Comparison of ENCODE assay signal across 1 cellular context in the genomic region with DNA sequence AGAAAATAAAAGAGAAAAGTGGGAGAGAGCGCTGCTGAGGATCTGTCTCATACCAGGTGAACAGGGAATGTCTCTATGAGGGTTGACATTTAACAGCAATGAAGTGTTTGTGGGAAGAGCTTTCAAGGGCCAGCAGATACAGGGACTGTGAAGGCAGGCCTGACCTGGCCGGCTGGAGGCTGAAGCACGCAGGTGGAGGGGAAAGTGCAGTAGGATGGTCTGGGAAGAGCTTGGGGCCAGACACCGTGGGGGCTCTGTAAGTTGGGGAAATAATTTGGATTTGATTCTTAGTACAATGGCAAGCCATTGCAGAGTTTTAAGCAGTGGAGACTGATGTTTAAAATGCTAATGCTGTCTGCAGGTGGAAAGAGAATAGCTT.
TF ChIP-seq lines count a peak whose summit lies in the region.

No MANE protein-coding gene starts in this region.

TF ChIP-seq in HepG2, 621 proteins besides CTCF, POLR2A, EP300 and RAD21 (continues in another document):
- no peak for TF ChIP-seq ZNF343 (CRISPR knock-in tag; IDR thresholded peaks at IDR 0.05)
- TF ChIP-seq, protein P1, sequence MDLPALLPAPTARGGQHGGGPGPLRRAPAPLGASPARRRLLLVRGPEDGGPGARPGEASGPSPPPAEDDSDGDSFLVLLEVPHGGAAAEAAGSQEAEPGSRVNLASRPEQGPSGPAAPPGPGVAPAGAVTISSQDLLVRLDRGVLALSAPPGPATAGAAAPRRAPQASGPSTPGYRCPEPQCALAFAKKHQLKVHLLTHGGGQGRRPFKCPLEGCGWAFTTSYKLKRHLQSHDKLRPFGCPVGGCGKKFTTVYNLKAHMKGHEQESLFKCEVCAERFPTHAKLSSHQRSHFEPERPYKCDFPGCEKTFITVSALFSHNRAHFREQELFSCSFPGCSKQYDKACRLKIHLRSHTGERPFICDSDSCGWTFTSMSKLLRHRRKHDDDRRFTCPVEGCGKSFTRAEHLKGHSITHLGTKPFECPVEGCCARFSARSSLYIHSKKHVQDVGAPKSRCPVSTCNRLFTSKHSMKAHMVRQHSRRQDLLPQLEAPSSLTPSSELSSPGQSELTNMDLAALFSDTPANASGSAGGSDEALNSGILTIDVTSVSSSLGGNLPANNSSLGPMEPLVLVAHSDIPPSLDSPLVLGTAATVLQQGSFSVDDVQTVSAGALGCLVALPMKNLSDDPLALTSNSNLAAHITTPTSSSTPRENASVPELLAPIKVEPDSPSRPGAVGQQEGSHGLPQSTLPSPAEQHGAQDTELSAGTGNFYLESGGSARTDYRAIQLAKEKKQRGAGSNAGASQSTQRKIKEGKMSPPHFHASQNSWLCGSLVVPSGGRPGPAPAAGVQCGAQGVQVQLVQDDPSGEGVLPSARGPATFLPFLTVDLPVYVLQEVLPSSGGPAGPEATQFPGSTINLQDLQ (CRISPR knock-in tag; IDR thresholded peaks at IDR 0.05): no peak
- TF ChIP-seq, protein P2, sequence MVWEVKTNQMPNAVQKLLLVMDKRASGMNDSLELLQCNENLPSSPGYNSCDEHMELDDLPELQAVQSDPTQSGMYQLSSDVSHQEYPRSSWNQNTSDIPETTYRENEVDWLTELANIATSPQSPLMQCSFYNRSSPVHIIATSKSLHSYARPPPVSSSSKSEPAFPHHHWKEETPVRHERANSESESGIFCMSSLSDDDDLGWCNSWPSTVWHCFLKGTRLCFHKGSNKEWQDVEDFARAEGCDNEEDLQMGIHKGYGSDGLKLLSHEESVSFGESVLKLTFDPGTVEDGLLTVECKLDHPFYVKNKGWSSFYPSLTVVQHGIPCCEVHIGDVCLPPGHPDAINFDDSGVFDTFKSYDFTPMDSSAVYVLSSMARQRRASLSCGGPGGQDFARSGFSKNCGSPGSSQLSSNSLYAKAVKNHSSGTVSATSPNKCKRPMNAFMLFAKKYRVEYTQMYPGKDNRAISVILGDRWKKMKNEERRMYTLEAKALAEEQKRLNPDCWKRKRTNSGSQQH (CRISPR knock-in tag; IDR thresholded peaks at IDR 0.05; ENCODE audit: low read depth): 0 out of 2 replicates have a peak, but pooled peaks have one; percentile 17
- TF ChIP-seq ZFP36 (IDR thresholded peaks at IDR 0.05; ENCODE audit: borderline replicate concordance, low read depth, low read length, partially characterized antibody): peak; percentile 2
- peak; percentile 16; the same call in 1 of the 2 replicates for TF ChIP-seq ZNF792 (CRISPR knock-in tag; IDR thresholded peaks at IDR 0.05)
- TF ChIP-seq, protein P3, sequence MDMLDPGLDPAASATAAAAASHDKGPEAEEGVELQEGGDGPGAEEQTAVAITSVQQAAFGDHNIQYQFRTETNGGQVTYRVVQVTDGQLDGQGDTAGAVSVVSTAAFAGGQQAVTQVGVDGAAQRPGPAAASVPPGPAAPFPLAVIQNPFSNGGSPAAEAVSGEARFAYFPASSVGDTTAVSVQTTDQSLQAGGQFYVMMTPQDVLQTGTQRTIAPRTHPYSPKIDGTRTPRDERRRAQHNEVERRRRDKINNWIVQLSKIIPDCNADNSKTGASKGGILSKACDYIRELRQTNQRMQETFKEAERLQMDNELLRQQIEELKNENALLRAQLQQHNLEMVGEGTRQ (IDR thresholded peaks at IDR 0.05; ENCODE audit: low read depth, low read length): no peak
- TF ChIP-seq, protein P3 (CRISPR knock-in tag; IDR thresholded peaks at IDR 0.05; ENCODE audit: borderline replicate concordance): no peak
- 0 out of 2 replicates have a peak, but pooled peaks have one; percentile 6 for TF ChIP-seq GLI4 (CRISPR knock-in tag; IDR thresholded peaks at IDR 0.05; ENCODE audit: borderline replicate concordance)
- no peak for TF ChIP-seq HNF4G (IDR thresholded peaks at IDR 0.05; ENCODE audit: borderline replicate concordance, low read depth, low read length)
- TF ChIP-seq HNF4G (CRISPR knock-in tag; IDR thresholded peaks at IDR 0.05; ENCODE audit: borderline replicate concordance, low read depth): peak; percentile 70; the same call in 1 of the 2 replicates
- peak; percentile 48; the same call in 1 of the 2 replicates for TF ChIP-seq ZNF607 (CRISPR knock-in tag; IDR thresholded peaks at IDR 0.05; ENCODE audit: borderline replicate concordance)
- TF ChIP-seq GATAD1 (CRISPR knock-in tag; IDR thresholded peaks at IDR 0.05): 0 out of 2 replicates have a peak, but pooled peaks have one; percentile 21
- TF ChIP-seq ZNF749 (CRISPR knock-in tag; IDR thresholded peaks at IDR 0.05; ENCODE audit: borderline replicate concordance): 0 out of 2 replicates have a peak, but pooled peaks have one; percentile 11
- TF ChIP-seq CBFB (CRISPR knock-in tag; IDR thresholded peaks at IDR 0.05): 0 out of 2 replicates have a peak, but pooled peaks have one; percentile 20
- TF ChIP-seq, protein P4, sequence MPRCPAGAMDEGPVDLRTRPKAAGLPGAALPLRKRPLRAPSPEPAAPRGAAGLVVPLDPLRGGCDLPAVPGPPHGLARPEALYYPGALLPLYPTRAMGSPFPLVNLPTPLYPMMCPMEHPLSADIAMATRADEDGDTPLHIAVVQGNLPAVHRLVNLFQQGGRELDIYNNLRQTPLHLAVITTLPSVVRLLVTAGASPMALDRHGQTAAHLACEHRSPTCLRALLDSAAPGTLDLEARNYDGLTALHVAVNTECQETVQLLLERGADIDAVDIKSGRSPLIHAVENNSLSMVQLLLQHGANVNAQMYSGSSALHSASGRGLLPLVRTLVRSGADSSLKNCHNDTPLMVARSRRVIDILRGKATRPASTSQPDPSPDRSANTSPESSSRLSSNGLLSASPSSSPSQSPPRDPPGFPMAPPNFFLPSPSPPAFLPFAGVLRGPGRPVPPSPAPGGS (CRISPR knock-in tag; IDR thresholded peaks at IDR 0.05): peak; percentile 48; the same call in 1 of the 2 replicates
- peak; percentile 46 for TF ChIP-seq GATAD2A (CRISPR knock-in tag; IDR thresholded peaks at IDR 0.05)
- TF ChIP-seq ZNF451 (CRISPR knock-in tag; IDR thresholded peaks at IDR 0.05): 0 out of 2 replicates have a peak, but pooled peaks have one; percentile 14
- TF ChIP-seq, protein P5, sequence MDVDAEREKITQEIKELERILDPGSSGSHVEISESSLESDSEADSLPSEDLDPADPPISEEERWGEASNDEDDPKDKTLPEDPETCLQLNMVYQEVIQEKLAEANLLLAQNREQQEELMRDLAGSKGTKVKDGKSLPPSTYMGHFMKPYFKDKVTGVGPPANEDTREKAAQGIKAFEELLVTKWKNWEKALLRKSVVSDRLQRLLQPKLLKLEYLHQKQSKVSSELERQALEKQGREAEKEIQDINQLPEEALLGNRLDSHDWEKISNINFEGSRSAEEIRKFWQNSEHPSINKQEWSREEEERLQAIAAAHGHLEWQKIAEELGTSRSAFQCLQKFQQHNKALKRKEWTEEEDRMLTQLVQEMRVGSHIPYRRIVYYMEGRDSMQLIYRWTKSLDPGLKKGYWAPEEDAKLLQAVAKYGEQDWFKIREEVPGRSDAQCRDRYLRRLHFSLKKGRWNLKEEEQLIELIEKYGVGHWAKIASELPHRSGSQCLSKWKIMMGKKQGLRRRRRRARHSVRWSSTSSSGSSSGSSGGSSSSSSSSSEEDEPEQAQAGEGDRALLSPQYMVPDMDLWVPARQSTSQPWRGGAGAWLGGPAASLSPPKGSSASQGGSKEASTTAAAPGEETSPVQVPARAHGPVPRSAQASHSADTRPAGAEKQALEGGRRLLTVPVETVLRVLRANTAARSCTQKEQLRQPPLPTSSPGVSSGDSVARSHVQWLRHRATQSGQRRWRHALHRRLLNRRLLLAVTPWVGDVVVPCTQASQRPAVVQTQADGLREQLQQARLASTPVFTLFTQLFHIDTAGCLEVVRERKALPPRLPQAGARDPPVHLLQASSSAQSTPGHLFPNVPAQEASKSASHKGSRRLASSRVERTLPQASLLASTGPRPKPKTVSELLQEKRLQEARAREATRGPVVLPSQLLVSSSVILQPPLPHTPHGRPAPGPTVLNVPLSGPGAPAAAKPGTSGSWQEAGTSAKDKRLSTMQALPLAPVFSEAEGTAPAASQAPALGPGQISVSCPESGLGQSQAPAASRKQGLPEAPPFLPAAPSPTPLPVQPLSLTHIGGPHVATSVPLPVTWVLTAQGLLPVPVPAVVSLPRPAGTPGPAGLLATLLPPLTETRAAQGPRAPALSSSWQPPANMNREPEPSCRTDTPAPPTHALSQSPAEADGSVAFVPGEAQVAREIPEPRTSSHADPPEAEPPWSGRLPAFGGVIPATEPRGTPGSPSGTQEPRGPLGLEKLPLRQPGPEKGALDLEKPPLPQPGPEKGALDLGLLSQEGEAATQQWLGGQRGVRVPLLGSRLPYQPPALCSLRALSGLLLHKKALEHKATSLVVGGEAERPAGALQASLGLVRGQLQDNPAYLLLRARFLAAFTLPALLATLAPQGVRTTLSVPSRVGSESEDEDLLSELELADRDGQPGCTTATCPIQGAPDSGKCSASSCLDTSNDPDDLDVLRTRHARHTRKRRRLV (CRISPR knock-in tag; IDR thresholded peaks at IDR 0.05): no peak
- 0 out of 2 replicates have a peak, but pooled peaks have one; percentile 1 for TF ChIP-seq FOXA3 (CRISPR knock-in tag; IDR thresholded peaks at IDR 0.05)
- 0 out of 2 replicates have a peak, but pooled peaks have one; percentile 16 for TF ChIP-seq SALL1 (CRISPR knock-in tag; IDR thresholded peaks at IDR 0.05)
- TF ChIP-seq U2AF2 (IDR thresholded peaks at IDR 0.05; ENCODE audit: low read depth, low read length): no peak
- TF ChIP-seq, protein P6, sequence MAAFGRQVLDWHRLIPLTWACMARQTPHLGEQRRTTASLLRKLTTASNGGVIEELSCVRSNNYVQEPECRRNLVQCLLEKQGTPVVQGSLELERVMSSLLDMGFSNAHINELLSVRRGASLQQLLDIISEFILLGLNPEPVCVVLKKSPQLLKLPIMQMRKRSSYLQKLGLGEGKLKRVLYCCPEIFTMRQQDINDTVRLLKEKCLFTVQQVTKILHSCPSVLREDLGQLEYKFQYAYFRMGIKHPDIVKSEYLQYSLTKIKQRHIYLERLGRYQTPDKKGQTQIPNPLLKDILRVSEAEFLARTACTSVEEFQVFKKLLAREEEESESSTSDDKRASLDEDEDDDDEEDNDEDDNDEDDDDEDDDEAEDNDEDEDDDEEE (CRISPR knock-in tag; IDR thresholded peaks at IDR 0.05): no peak
- TF ChIP-seq ZNF225 (CRISPR knock-in tag; IDR thresholded peaks at IDR 0.05): peak; percentile 48; the same call in 1 of the 2 replicates
- TF ChIP-seq, protein P7, sequence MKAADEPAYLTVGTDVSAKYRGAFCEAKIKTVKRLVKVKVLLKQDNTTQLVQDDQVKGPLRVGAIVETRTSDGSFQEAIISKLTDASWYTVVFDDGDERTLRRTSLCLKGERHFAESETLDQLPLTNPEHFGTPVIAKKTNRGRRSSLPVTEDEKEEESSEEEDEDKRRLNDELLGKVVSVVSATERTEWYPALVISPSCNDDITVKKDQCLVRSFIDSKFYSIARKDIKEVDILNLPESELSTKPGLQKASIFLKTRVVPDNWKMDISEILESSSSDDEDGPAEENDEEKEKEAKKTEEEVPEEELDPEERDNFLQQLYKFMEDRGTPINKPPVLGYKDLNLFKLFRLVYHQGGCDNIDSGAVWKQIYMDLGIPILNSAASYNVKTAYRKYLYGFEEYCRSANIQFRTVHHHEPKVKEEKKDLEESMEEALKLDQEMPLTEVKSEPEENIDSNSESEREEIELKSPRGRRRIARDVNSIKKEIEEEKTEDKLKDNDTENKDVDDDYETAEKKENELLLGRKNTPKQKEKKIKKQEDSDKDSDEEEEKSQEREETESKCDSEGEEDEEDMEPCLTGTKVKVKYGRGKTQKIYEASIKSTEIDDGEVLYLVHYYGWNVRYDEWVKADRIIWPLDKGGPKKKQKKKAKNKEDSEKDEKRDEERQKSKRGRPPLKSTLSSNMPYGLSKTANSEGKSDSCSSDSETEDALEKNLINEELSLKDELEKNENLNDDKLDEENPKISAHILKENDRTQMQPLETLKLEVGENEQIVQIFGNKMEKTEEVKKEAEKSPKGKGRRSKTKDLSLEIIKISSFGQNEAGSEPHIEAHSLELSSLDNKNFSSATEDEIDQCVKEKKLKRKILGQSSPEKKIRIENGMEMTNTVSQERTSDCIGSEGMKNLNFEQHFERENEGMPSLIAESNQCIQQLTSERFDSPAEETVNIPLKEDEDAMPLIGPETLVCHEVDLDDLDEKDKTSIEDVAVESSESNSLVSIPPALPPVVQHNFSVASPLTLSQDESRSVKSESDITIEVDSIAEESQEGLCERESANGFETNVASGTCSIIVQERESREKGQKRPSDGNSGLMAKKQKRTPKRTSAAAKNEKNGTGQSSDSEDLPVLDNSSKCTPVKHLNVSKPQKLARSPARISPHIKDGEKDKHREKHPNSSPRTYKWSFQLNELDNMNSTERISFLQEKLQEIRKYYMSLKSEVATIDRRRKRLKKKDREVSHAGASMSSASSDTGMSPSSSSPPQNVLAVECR (CRISPR knock-in tag; IDR thresholded peaks at IDR 0.05; ENCODE audit: borderline replicate concordance): 0 out of 2 replicates have a peak, but pooled peaks have one; percentile 6
- TF ChIP-seq SMAD9 (CRISPR knock-in tag; IDR thresholded peaks at IDR 0.05): no peak
- TF ChIP-seq, protein P8, sequence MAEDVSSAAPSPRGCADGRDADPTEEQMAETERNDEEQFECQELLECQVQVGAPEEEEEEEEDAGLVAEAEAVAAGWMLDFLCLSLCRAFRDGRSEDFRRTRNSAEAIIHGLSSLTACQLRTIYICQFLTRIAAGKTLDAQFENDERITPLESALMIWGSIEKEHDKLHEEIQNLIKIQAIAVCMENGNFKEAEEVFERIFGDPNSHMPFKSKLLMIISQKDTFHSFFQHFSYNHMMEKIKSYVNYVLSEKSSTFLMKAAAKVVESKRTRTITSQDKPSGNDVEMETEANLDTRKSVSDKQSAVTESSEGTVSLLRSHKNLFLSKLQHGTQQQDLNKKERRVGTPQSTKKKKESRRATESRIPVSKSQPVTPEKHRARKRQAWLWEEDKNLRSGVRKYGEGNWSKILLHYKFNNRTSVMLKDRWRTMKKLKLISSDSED (CRISPR knock-in tag; IDR thresholded peaks at IDR 0.05): no peak
- peak; percentile 40; the same call in 1 of the 2 replicates for TF ChIP-seq ZFX (CRISPR knock-in tag; IDR thresholded peaks at IDR 0.05; ENCODE audit: low read depth)
- 0 out of 2 replicates have a peak, but pooled peaks have one; percentile 31 for TF ChIP-seq JUNB (CRISPR knock-in tag; IDR thresholded peaks at IDR 0.05; ENCODE audit: borderline replicate concordance)
- no peak for TF ChIP-seq CBX1 (IDR thresholded peaks at IDR 0.05; ENCODE audit: low read depth)
- no peak for TF ChIP-seq ZNF567 (CRISPR knock-in tag; IDR thresholded peaks at IDR 0.05; ENCODE audit: borderline replicate concordance)
- no peak for TF ChIP-seq TBP (CRISPR knock-in tag; IDR thresholded peaks at IDR 0.05)
- TF ChIP-seq TCF12 (IDR thresholded peaks at IDR 0.05): no peak
- no peak for TF ChIP-seq TCF12 (CRISPR knock-in tag; IDR thresholded peaks at IDR 0.05)
- no peak for TF ChIP-seq STAT5B (CRISPR knock-in tag; IDR thresholded peaks at IDR 0.05)
- 0 out of 2 replicates have a peak, but pooled peaks have one; percentile 12 for TF ChIP-seq ZBTB20 (CRISPR knock-in tag; IDR thresholded peaks at IDR 0.05; ENCODE audit: borderline replicate concordance, low read depth)
